ENCODE assay signal across 8 cellular contexts in the genomic region with DNA sequence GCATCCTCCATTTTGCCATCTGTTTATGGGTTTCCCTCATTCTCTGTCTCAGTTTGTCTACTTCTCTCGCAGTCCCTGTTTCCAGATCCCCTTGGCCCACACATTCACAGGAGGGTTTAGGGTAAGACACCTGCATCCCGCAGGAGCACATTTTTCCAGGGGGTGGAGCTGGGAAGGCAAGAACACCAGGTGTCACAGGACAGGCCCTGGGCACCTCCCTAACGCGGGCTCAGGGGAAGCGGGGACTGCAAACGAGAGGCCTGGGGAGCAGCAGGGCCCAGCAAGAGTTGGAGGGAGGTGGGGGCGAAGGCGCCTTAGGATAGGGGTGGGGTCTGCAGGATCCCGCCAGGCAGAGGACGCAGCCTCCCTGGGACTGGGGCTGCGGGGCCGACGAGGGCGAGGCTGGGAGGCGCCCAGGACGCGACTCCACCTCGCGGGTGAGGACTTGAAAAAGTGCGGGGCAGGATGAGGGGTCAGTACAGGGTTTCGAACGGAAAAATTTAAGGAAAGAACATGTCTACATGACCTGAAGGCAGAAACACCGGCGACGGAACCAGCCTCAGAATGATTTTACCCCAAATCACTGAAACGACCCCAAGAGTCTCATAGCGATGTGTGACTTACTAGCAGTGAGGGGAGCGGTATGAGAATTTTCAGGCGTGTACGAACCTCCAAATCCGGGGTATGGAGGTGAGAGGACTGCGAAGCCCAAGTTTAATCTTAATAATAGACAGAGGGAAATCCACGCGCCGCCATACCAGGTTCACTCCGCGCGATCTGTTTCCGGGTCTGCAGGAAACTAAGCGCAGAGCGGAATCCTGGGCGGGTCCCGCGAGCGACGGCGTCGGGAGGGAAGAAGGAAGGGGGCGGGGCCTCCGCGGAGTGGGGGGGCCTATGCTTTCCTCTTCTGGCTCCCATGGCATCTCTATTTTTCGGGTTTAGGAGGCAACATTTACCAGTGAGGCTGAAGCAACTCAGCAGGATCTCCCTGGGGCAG. TPM values are rescaled to one million over a fixed set of nuclear protein-coding genes. Genes with fewer than 3 reads are reported as not detected.
DNase-seq lines count a peak whose midpoint lies in the region; ATAC-seq, FAIRE-seq and TF ChIP-seq lines count a peak whose summit lies in the region.

No MANE protein-coding gene starts in this region.

- no TSS peak for BruUV-seq in OCI-LY7 (replicated peaks; lab: Mats Ljungman, UMichigan)

- H3K79me2 ChIP-seq in astrocyte (ENCODE audit: insufficient read depth, low read length) (no peaks in the 10 kb centered on the region), OCI-LY7 (ENCODE audit: insufficient read depth, low read depth, low read length) (no peaks in the 10 kb centered on the region)

- H3K4me1 ChIP-seq in HUES48 (ENCODE audit: control insufficient read depth, insufficient read depth, low read length) (0 out of 2 replicates have a peak, but pooled peaks cover 5% of the 10 kb centered on the region), astrocyte (ENCODE audit: insufficient read depth, low read length) (no peaks in the 10 kb centered on the region), spleen (no peaks in the 10 kb centered on the region), OCI-LY7 (ENCODE audit: insufficient read depth, low read length, poor library complexity, severe bottlenecking) (no peaks in the 10 kb centered on the region)

- POLR2A ChIA-PET in OCI-LY7 (lab: Charles Lee), result no interaction called here

- H2AFZ ChIP-seq in astrocyte (ENCODE audit: low read depth, low read length) (peak overlapping the region; percentile 83), OCI-LY7 (ENCODE audit: low read length) (no peak overlapping the region)

- DNase-seq in astrocyte (ENCODE audit: low read depth) (peak; percentile 32), spleen (peak; percentile 70), NCI-H2029 (lab: John Stamatoyannopoulos, UW) (no peak), NCI-H187 treated with DMSO at 0.1 percent for 48 hours (lab: John Stamatoyannopoulos, UW) (no peak), OCI-LY7 (ENCODE audit: low spot score) (no peak)

- H3K4me2 ChIP-seq in astrocyte (ENCODE audit: low read length) (peak overlapping the region; percentile 77), OCI-LY7 (ENCODE audit: low read length) (no peak overlapping the region)

- no peaks in the 10 kb centered on the region for H3K9me2 ChIP-seq in OCI-LY7 (ENCODE audit: insufficient read depth, low read length)

- H3K9me3 ChIP-seq in HUES48 (ENCODE audit: control insufficient read depth, insufficient read depth, low read length), result peaks cover 3% of the 10 kb centered on the region
- H3K9me3 ChIP-seq in astrocyte (ENCODE audit: insufficient read depth, low read depth, low read length), result peaks cover 6% of the 10 kb centered on the region
- peaks cover 0 to 100% (median 80%) of the 10 kb centered on the region in 8 donors for H3K9me3 ChIP-seq in spleen
- H3K9me3 ChIP-seq in OCI-LY7 (ENCODE audit: low read length), result no peaks in the 10 kb centered on the region

- peak overlapping the region; percentile 42 for H3K27ac Mint-ChIP-seq in astrocyte (ENCODE audit: unreplicated experiment)

- peaks cover 8% of the 10 kb centered on the region for H3K36me3 Mint-ChIP-seq in astrocyte (ENCODE audit: low read depth, unreplicated experiment)

- H3K9ac ChIP-seq in HUES48 (ENCODE audit: low read depth, low read length) (peak overlapping the region; percentile 38), astrocyte (ENCODE audit: low read length) (peak overlapping the region; percentile 43)

- no peaks in the 10 kb centered on the region for H4K20me1 ChIP-seq in astrocyte (ENCODE audit: insufficient read depth, low read length)
- no peaks in the 10 kb centered on the region for H4K20me1 ChIP-seq in OCI-LY7 (ENCODE audit: insufficient read depth, low read length)

- H3K4me3 Mint-ChIP-seq in astrocyte (ENCODE audit: unreplicated experiment), result peak overlapping the region; percentile 86

- CTCF ChIA-PET in OCI-LY7 (lab: Charles Lee; ENCODE audit: unreplicated experiment), result interaction anchor here (0.6 kb wide), 1 partner anchor 57 kb away, joined by 3 read pairs; no protein-coding TSS in a partner anchor

- no peak for FAIRE-seq in astrocyte (lab: Jason Lieb, UNC)

- peak overlapping the region; percentile 73 for H3K4me3 ChIP-seq in HUES48 (ENCODE audit: low read depth, low read length)
- H3K4me3 ChIP-seq in astrocyte (ENCODE audit: insufficient read depth, low read depth, low read length), result peak overlapping the region; percentile 55
- H3K4me3 ChIP-seq in iPS-11a (ENCODE audit: low read depth, low read length), result peak overlapping the region; percentile 30
- peak overlapping the region in 7 of 8 donors; percentile 1 to 58 (median 20) for H3K4me3 ChIP-seq in spleen
- H3K4me3 ChIP-seq in OCI-LY7 (ENCODE audit: low read depth, low read length, poor library complexity, severe bottlenecking), result no peak overlapping the region

- no peak for TF ChIP-seq CTCF in astrocyte (IDR thresholded peaks at IDR 0.05; ENCODE audit: insufficient read depth, low read depth, low read length)
- no peak for TF ChIP-seq CTCF in spleen (IDR thresholded peaks at IDR 0.05 in 8 of 11, conservative IDR thresholded peaks at IDR 0.05 in 3 of 11)
- no peak for TF ChIP-seq CTCF in OCI-LY7 (conservative IDR thresholded peaks at IDR 0.05; ENCODE audit: low read length)

- WGBS in spleen, 5 donors, result 21 to 37% (median 27%) methylated on average over 52 of the region's 52 CpGs

- H3K27ac ChIP-seq in HUES48 (ENCODE audit: low read depth, low read length) (no peak overlapping the region), astrocyte (ENCODE audit: low read depth, low read length) (no peak overlapping the region), spleen (no peak overlapping the region), OCI-LY7 (ENCODE audit: low read depth, low read length, poor library complexity, severe bottlenecking) (no peak overlapping the region)

- peaks cover 22% of the 10 kb centered on the region for H3K9me3 Mint-ChIP-seq in astrocyte (ENCODE audit: unreplicated experiment)

- TF ChIP-seq POLR2A in spleen (IDR thresholded peaks at IDR 0.05), result no peak

- H3K27me3 ChIP-seq in HUES48 (ENCODE audit: control insufficient read depth, insufficient read depth, low read length) (no peaks in the 10 kb centered on the region), astrocyte (ENCODE audit: insufficient read depth, low read length) (no peaks in the 10 kb centered on the region), spleen (replicated peaks in 1 of 7) (peaks cover 0 to 37% (median 0%) of the 10 kb centered on the region in 7 donors)

- peaks cover 5% of the 10 kb centered on the region for H3K4me1 Mint-ChIP-seq in astrocyte (ENCODE audit: low read depth, unreplicated experiment)

- ATAC-seq in HG02610 (IDR thresholded peaks at IDR 0.05; ENCODE audit: unreplicated experiment), result no peak

- no peaks in the 10 kb centered on the region for H3K36me3 ChIP-seq in HUES48 (ENCODE audit: control insufficient read depth, insufficient read depth, low read length)
- H3K36me3 ChIP-seq in astrocyte (ENCODE audit: insufficient read depth, low read length), result no peaks in the 10 kb centered on the region
- no peaks in the 10 kb centered on the region for H3K36me3 ChIP-seq in spleen
- H3K36me3 ChIP-seq in OCI-LY7 (ENCODE audit: insufficient read depth, low read length), result no peaks in the 10 kb centered on the region

- H3K27me3 Mint-ChIP-seq in astrocyte (ENCODE audit: low read depth, unreplicated experiment), result no peaks in the 10 kb centered on the region

- intact Hi-C loops in spleen (cut with DNase I; ENCODE audit: low total_unique reads) (no loop called here), OCI-LY7 (cut with micrococcal nuclease; ENCODE audit: unreplicated experiment) (no loop called here)

RNA-seq across cellular contexts. Expression of a gene that starts 7.1 kb away (rescaled TPM):
- total RNA-seq in astrocyte (0.17 TPM in 1 of 2 replicates, not detected in the other), spleen (not detected), OCI-LY7 (2022) (not detected in 2 replicates)
- polyA plus RNA-seq in spleen, result not detected
- total RNA-seq in OCI-LY7 (2014; rRNA removed; shearing (Covaris generic)), result not detected in 2 replicates

RNA-seq across cellular contexts. Expression of a gene that starts 23.7 kb away (rescaled TPM):
- not detected in 2 replicates for total RNA-seq in astrocyte
- total RNA-seq in spleen, result not detected
- not detected for polyA plus RNA-seq in spleen
- total RNA-seq in OCI-LY7 (2014; rRNA removed; shearing (Covaris generic)), result not detected in 2 replicates
- not detected in 2 replicates for total RNA-seq in OCI-LY7 (2022)

Comparison
In these comparisons a context has a peak if more than half of its experiments do, and no peak if none do; other contexts are left out.
1. DNase-seq: peak in astrocyte (single experiment) and spleen (single experiment); none in NCI-H2029 (single experiment), NCI-H187 treated with DMSO at 0.1 percent for 48 hours (single experiment) and OCI-LY7 (single experiment).